In the genomic region with DNA sequence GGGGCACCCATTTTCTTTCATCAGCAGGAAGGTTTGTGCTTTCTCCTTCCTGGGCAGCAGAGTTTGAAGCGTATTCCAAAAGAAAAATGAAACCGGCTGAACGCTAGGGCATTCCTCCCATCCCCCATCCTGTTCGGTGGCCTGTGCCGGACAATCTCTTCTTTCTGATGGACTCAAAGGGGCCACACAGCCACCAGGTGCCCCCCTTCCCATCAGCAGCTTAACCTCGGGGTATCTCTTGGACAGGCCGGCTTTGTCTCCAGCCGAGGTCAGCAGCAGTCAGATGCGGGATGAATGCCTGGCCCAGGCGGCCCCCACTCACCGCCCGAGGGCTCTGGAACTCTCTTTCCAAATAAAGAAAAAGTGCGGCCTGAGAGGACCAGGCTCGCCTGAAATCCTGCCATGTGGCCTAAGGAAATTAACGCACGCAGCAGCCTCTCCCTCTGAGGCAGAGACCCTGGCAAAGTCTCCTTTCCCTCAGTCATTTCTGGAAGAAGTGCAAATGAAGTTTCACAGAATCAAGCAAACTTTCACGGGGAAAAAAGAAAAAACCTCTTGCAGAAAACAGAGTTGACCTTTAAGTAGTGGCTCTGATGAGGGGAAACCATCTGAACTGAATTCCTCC, we compare ENCODE assay signal across 8 cellular contexts.
DNase-seq lines count a peak whose midpoint lies in the region; ATAC-seq and TF ChIP-seq lines count a peak whose summit lies in the region.

No MANE protein-coding gene starts in this region.

- H2AFZ ChIP-seq in OCI-LY1 (ENCODE audit: low read length), result no peak overlapping the region

- H3K9me2 ChIP-seq in OCI-LY1 (ENCODE audit: low read depth, low read length), result no peaks in the 10 kb centered on the region

- H3K27me3 ChIP-seq in OCI-LY1 (ENCODE audit: insufficient read depth, low read length) (no peaks in the 10 kb centered on the region), mononuclear cell (ENCODE audit: insufficient read depth, low read length) (no peaks in the 10 kb centered on the region)

- no peaks in the 10 kb centered on the region for H4K20me1 ChIP-seq in OCI-LY1 (ENCODE audit: insufficient read depth, low read length)

- H3K4me3 ChIP-seq in OCI-LY1 (ENCODE audit: low read depth, low read length, poor library complexity, severe bottlenecking) (peak overlapping the region; percentile 47), mononuclear cell (ENCODE audit: low read length) (peak overlapping the region; percentile 31), urinary bladder (ENCODE audit: low read depth, low read length) (peak overlapping the region; percentile 16)

- peak overlapping the region; percentile 49; the same call in 1 of the 2 replicates for H3K9ac ChIP-seq in OCI-LY1 (ENCODE audit: low read length)

- H3K27ac ChIP-seq in OCI-LY1 (ENCODE audit: low read depth, low read length, poor library complexity, severe bottlenecking), result peak overlapping the region; percentile 81
- H3K27ac ChIP-seq in urinary bladder (ENCODE audit: low read depth), result peak overlapping the region; percentile 92

- no peak for TF ChIP-seq CTCF in OCI-LY1 (IDR thresholded peaks at IDR 0.05; ENCODE audit: low read length)

- no peaks in the 10 kb centered on the region for H3F3A ChIP-seq in OCI-LY1 (ENCODE audit: insufficient read depth, low read length)

- no peaks in the 10 kb centered on the region for H3K79me2 ChIP-seq in OCI-LY1 (ENCODE audit: insufficient read depth, low read length)

- WGBS in urinary bladder, result 11% methylated on average over 17 of the region's 17 CpGs

- H3K9me3 ChIP-seq in OCI-LY1 (ENCODE audit: low read length), result no peaks in the 10 kb centered on the region
- no peaks in the 10 kb centered on the region for H3K9me3 ChIP-seq in mononuclear cell (ENCODE audit: low read depth, low read length)

- no peak for TF ChIP-seq POLR2A in GM18505 (IDR thresholded peaks at IDR 0.05; ENCODE audit: borderline replicate concordance, extremely low read depth, insufficient read depth, insufficient read length)

- H3K36me3 ChIP-seq in OCI-LY1 (ENCODE audit: insufficient read depth, low read length) (no peaks in the 10 kb centered on the region), urinary bladder (ENCODE audit: insufficient read depth) (no peaks in the 10 kb centered on the region)

- in situ Hi-C loops in Caki2 (cut with HindIII; ENCODE audit: low pct_unique_long_range_greater_than_20kb, low sequenced_read_pairs), result no loop called here

- peak overlapping the region; percentile 61 for H3K4me2 ChIP-seq in OCI-LY1 (ENCODE audit: low read length)

- DNase-seq in Caki2 (ENCODE audit: low read depth) (peak; percentile 51), dermis blood vessel endothelial cell (peak; percentile 26), NOMO-1 treated with dmso at 0.1 percent for 144 hours (lab: John Stamatoyannopoulos, UW; ENCODE audit: unreplicated experiment) (no peak)
- no peak for DNase-seq in activated effector memory CD4-positive, alpha-beta T cell treated with Interleukin-2 at 50 U/mL for 16 hours

- ATAC-seq in GM18505 (IDR thresholded peaks at IDR 0.05; ENCODE audit: unreplicated experiment), result no peak

- H3K4me1 ChIP-seq in OCI-LY1 (ENCODE audit: insufficient read depth, low read length, severe bottlenecking) (peaks cover 52% of the 10 kb centered on the region), mononuclear cell (ENCODE audit: insufficient read depth, low read length) (peaks cover 81% of the 10 kb centered on the region), urinary bladder (ENCODE audit: insufficient read depth) (peaks cover 6% of the 10 kb centered on the region)

Comparison
In these comparisons a context has a peak if more than half of its experiments do, and no peak if none do; other contexts are left out.
1. DNase-seq: peak in Caki2 (single experiment) and dermis blood vessel endothelial cell (single experiment); none in NOMO-1 treated with dmso at 0.1 percent for 144 hours (single experiment) and activated effector memory CD4-positive, alpha-beta T cell treated with Interleukin-2 at 50 U/mL for 16 hours (single experiment).
2. Peak in every context shown above with its lines, with median percentiles within 50 percentile points of each other: H3K4me3 ChIP-seq.